In the genomic region with DNA sequence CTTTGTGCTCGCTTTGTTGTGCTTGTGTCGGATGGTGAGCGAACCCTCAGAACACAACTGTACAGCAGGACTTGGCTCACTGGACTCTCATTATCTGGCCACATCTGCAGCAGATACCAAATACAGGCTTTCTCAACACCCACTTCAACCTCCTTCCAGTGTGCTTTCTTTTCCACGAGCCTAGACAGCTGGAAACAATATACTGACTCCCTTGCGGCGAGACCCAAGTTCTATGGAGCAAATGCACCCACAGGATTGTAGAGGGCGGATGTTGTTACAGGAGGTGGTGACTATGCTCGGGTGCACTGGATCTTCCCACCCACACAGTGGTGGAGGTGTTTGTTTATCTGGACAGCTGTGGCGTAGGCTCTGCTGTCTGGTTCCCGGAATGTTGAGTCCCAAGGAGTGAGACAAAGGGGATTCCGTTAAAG, we compare ENCODE assay signal across 14 cellular contexts.
A peak's percentile ranks its signal among the peaks of the same experiment; 100 is the strongest.
DNase-seq lines count a peak whose midpoint lies in the region; ATAC-seq and TF ChIP-seq lines count a peak whose summit lies in the region.
"Had no signal": no experiment of that assay in that cellular context is flagged by ENCODE, and none has a peak within 500 bp of the region (broad histone marks: within the 10 kb centered on the region; RNA-seq: fewer than 3 reads in every experiment).

No MANE protein-coding gene starts in this region.

- H3K27ac ChIP-seq in RWPE2 (ENCODE audit: poor library complexity, severe bottlenecking) (peak overlapping the region; percentile 20), lung (ENCODE audit: low read depth in 1 of 2, low read length in 1 of 2) (no peak overlapping the region), upper lobe of right lung (peak overlapping the region; percentile 37), MM.1S (ENCODE audit: low read length) (no peak overlapping the region)
- H3K27ac ChIP-seq: neutrophil, Peyer's patch, VCaP had no signal

- no peaks in the 10 kb centered on the region for H3K36me3 ChIP-seq in RWPE2 (ENCODE audit: low read depth)
- H3K36me3 ChIP-seq in lung (ENCODE audit: control insufficient read depth in 2 of 2, insufficient read depth in 2 of 2, low read length in 2 of 2), result no peaks in the 10 kb centered on the region
- H3K36me3 ChIP-seq in upper lobe of right lung, result no peaks in the 10 kb centered on the region
- no peaks in the 10 kb centered on the region for H3K36me3 ChIP-seq in MM.1S (replicated peaks; ENCODE audit: insufficient read depth, low read length)
- H3K36me3 ChIP-seq: neutrophil, Peyer's patch, thoracic aorta had no signal

- no peak overlapping the region for H2AFZ ChIP-seq in MM.1S (ENCODE audit: low read length)

- peaks cover 9% of the 10 kb centered on the region for H3K4me1 ChIP-seq in RWPE2 (ENCODE audit: insufficient read depth, poor library complexity, severe bottlenecking)
- H3K4me1 ChIP-seq in lung (ENCODE audit: control insufficient read depth in 2 of 2, insufficient read depth in 2 of 2, low read length in 2 of 2), result peaks cover 0 to 1% of the 10 kb centered on the region in 2 donors
- peaks cover 6% of the 10 kb centered on the region for H3K4me1 ChIP-seq in upper lobe of right lung
- no peaks in the 10 kb centered on the region for H3K4me1 ChIP-seq in MM.1S (ENCODE audit: low read length)
- H3K4me1 ChIP-seq: Peyer's patch had no signal

- TF ChIP-seq CTCF in RWPE2 (IDR thresholded peaks at IDR 0.05; ENCODE audit: poor library complexity, severe bottlenecking) (no peak), lung (IDR thresholded peaks at IDR 0.05; ENCODE audit: control extremely low read depth, extremely low read depth) (no peak), upper lobe of right lung (IDR thresholded peaks at IDR 0.05) (no peak), MM.1S (IDR thresholded peaks at IDR 0.05; ENCODE audit: low read length) (no peak)

- H3K9me3 ChIP-seq in RWPE2 (ENCODE audit: severe bottlenecking), result no peaks in the 10 kb centered on the region
- no peaks in the 10 kb centered on the region for H3K9me3 ChIP-seq in lung (ENCODE audit: control insufficient read depth in 2 of 2, insufficient read depth in 1 of 2, low read length in 1 of 2)
- H3K9me3 ChIP-seq in upper lobe of right lung, result no peaks in the 10 kb centered on the region
- no peaks in the 10 kb centered on the region for H3K9me3 ChIP-seq in MM.1S (replicated peaks; ENCODE audit: insufficient read depth, low read length)
- H3K9me3 ChIP-seq: neutrophil, Peyer's patch, thoracic aorta had no signal

- intact Hi-C loops in upper lobe of right lung (cut with DNase I), result no loop called here

- 72 to 81% methylated on average over 11 of the region's 11 CpGs for WGBS in lung, 2 donors

- H3K4me2 ChIP-seq in MM.1S (ENCODE audit: low read depth, low read length), result no peak overlapping the region

- H3F3A ChIP-seq in MM.1S (ENCODE audit: insufficient read depth, low read length), result no peaks in the 10 kb centered on the region

- DNase-seq in RWPE2 (ENCODE audit: low spot score) (no peak), lung (ENCODE audit: low spot score) (no peak), upper lobe of right lung (no peak), G401 (ENCODE audit: low spot score) (no peak), MM.1S (no peak)
- DNase-seq: Kasumi-1, NCI-H446, Peyer's patch had no signal

- no peaks in the 10 kb centered on the region for H3K79me2 ChIP-seq in MM.1S (ENCODE audit: low read length)

- H3K4me3 ChIP-seq in RWPE2 (ENCODE audit: severe bottlenecking), result no peak overlapping the region
- H3K4me3 ChIP-seq in lung, result no peak overlapping the region
- no peak overlapping the region for H3K4me3 ChIP-seq in upper lobe of right lung
- no peak overlapping the region for H3K4me3 ChIP-seq in MM.1S (ENCODE audit: low read length)
- H3K4me3 ChIP-seq: Peyer's patch, thoracic aorta had no signal

- in situ Hi-C loops in G401 (cut with HindIII; ENCODE audit: low sequenced_read_pairs), result no loop called here

- H3K27me3 ChIP-seq in RWPE2 (ENCODE audit: insufficient read depth, poor library complexity, severe bottlenecking) (no peaks in the 10 kb centered on the region), lung (ENCODE audit: control insufficient read depth, insufficient read depth) (no peaks in the 10 kb centered on the region), upper lobe of right lung (no peaks in the 10 kb centered on the region), MM.1S (replicated peaks; ENCODE audit: insufficient read depth, low read length) (no peaks in the 10 kb centered on the region)
- H3K27me3 ChIP-seq: neutrophil, Peyer's patch had no signal

- H3K9ac ChIP-seq in MM.1S (ENCODE audit: low read length), result no peak overlapping the region

- H3K9me2 ChIP-seq in MM.1S (replicated peaks; ENCODE audit: insufficient read depth, low read length), result no peaks in the 10 kb centered on the region

- ATAC-seq in RWPE2 (ENCODE audit: low read depth), result peak; percentile 13; the same call in 1 of the 3 replicates
- peak; percentile 40 for ATAC-seq in esophagus mucosa
- ATAC-seq in lung (ENCODE audit: insufficient read depth, low FRiP score), result peak; percentile 51
- ATAC-seq in upper lobe of right lung, result peak; percentile 32
- ATAC-seq in GM18867 (IDR thresholded peaks at IDR 0.05; ENCODE audit: unreplicated experiment), result no peak
- no peak for ATAC-seq in GM19395 (IDR thresholded peaks at IDR 0.05; ENCODE audit: unreplicated experiment)

- no peaks in the 10 kb centered on the region for H4K20me1 ChIP-seq in MM.1S (ENCODE audit: insufficient read depth, low read length)

Comparison
In these comparisons a context has a peak if more than half of its experiments do, and no peak if none do; other contexts are left out.
1. ATAC-seq: peak in RWPE2 (single experiment), esophagus mucosa (single experiment), lung (single experiment) and upper lobe of right lung (single experiment); none in GM18867 (single experiment) and GM19395 (single experiment).
2. H3K27ac ChIP-seq: peak in RWPE2 (single experiment) and upper lobe of right lung (single experiment); none in lung (0 of 2) and MM.1S (single experiment).